Comparison of ENCODE assay signal across 2 cellular contexts in the genomic region with DNA sequence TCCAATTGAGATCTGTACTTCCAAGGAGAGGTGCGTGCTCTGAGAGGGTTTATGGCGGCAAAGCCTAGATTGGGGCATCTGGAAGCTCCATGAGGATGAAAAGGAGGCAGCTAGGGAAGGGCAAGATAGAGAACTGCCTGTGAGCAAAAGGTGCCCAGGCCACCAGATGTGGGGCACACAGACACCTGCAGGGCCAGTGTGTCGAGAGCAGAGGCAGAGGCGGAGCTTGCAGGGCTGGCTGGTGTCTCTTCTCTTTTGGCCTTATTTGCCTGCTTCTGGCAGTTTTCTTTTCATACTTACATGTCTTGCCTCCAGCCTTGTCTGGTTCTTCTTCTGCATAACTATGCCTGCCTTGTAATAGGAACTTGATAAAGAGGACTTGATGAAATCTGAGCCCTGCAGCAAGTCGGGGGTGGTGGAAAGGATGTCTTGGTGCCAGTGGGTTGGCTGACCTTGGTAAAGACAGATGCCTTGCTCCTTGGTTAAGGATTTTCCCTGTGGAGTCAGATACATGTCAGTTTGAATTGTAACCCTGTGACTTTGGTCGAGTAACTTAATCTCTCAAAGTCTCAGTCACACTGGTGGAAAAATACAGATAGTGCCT.
A peak's percentile ranks its signal among the peaks of the same experiment; 100 is the strongest.
TF ChIP-seq lines count a peak whose summit lies in the region.

No MANE protein-coding gene starts in this region.

TF ChIP-seq in SK-N-SH, 30 proteins besides CTCF, POLR2A, EP300 and RAD21:
- TF ChIP-seq TCF12 (IDR thresholded peaks at IDR 0.05) (peak; percentile 42; the same call in 1 of the 2 replicates), MAX (IDR thresholded peaks at IDR 0.05; ENCODE audit: low read depth) (peak; percentile 17; the same call in 1 of the 2 replicates), RXRA (IDR thresholded peaks at IDR 0.05; ENCODE audit: borderline replicate concordance, low read depth) (peak; percentile 16; the same call in 1 of the 2 replicates), ELF1 (IDR thresholded peaks at IDR 0.05) (no peak), RFX5 (IDR thresholded peaks at IDR 0.05; ENCODE audit: low read length) (no peak), TAF1 (IDR thresholded peaks at IDR 0.05; ENCODE audit: borderline replicate concordance, low read depth, low read length) (peak; percentile 13; the same call in 1 of the 2 replicates)
- TF ChIP-seq, protein P1, sequence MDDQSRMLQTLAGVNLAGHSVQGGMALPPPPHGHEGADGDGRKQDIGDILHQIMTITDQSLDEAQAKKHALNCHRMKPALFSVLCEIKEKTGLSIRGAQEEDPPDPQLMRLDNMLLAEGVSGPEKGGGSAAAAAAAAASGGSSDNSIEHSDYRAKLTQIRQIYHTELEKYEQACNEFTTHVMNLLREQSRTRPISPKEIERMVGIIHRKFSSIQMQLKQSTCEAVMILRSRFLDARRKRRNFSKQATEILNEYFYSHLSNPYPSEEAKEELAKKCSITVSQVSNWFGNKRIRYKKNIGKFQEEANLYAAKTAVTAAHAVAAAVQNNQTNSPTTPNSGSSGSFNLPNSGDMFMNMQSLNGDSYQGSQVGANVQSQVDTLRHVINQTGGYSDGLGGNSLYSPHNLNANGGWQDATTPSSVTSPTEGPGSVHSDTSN (IDR thresholded peaks at IDR 0.05): peak; percentile 33; the same call in 1 of the 2 replicates
- TF ChIP-seq, protein P2, sequence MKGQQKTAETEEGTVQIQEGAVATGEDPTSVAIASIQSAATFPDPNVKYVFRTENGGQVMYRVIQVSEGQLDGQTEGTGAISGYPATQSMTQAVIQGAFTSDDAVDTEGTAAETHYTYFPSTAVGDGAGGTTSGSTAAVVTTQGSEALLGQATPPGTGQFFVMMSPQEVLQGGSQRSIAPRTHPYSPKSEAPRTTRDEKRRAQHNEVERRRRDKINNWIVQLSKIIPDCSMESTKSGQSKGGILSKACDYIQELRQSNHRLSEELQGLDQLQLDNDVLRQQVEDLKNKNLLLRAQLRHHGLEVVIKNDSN (IDR thresholded peaks at IDR 0.05; ENCODE audit: borderline replicate concordance, low read depth): no peak

TF ChIP-seq in H1, 55 proteins besides CTCF, POLR2A, EP300 and RAD21:
- no peak for TF ChIP-seq TBP (IDR thresholded peaks at IDR 0.05; ENCODE audit: low read depth, low read length)
- no peak for TF ChIP-seq SP1 (IDR thresholded peaks at IDR 0.05; ENCODE audit: low read depth, low read length)
- no peak for TF ChIP-seq SIRT6 (IDR thresholded peaks at IDR 0.05; ENCODE audit: low read length)
TF ChIP-seq in H1: peak in this region for 0.
